ENCODE assay signal across 31 cellular contexts in genomic region chr4:92050875-92051274, GRCh38.
"Had no signal": no experiment of that assay in that cellular context is flagged by ENCODE, and none has a peak within 500 bp of the region (broad histone marks: within the 10 kb centered on the region; RNA-seq: fewer than 3 reads in every experiment).

No MANE protein-coding gene starts in this region.

- H3K4me3 ChIP-seq: ascending aorta, SJSA1 had no signal

- H3K27ac ChIP-seq: ascending aorta, SJSA1, VCaP had no signal

- FAIRE-seq: RCC 7860 had no signal

- H3K4me1 ChIP-seq: ascending aorta, SJSA1 had no signal

- H3K4me3 Mint-ChIP-seq: activated CD4-positive, alpha-beta memory T cell treated with anti-CD3 and anti-CD28 coated beads, Interleukin-2, amount 10 ng/mL, durations not matched to agents 7 days and 5 days; activated naive CD4-positive, alpha-beta T cell treated with anti-CD3 and anti-CD28 coated beads, Interleukin-2, amount 50 U/mL, for 24 hours; brain; IgD-negative memory B cell; T-helper 1 cell treated with Interleukin-12 subunit alpha and Interleukin-12 subunit beta and Interleukin-4 antibody, amounts not matched to agents 30 μg/mL and 1 μg/mL, for 36 hours had no signal

- H3K9me3 ChIP-seq: ascending aorta, SJSA1 had no signal

- ATAC-seq: SK-N-SH treated with all-trans-retinoic acid at 6 μM for 48 hours had no signal

- H3K27ac Mint-ChIP-seq: activated CD4-positive, alpha-beta memory T cell treated with anti-CD3 and anti-CD28 coated beads, Interleukin-2, amount 10 ng/mL, durations not matched to agents 7 days and 5 days; activated naive CD4-positive, alpha-beta T cell treated with anti-CD3 and anti-CD28 coated beads, Interleukin-2, amount 50 U/mL, for 24 hours; brain; IgD-negative memory B cell; T-helper 1 cell treated with Interleukin-12 subunit alpha and Interleukin-12 subunit beta and Interleukin-4 antibody, amounts not matched to agents 30 μg/mL and 1 μg/mL, for 36 hours had no signal

- H3K4me1 Mint-ChIP-seq: activated CD4-positive, alpha-beta memory T cell treated with anti-CD3 and anti-CD28 coated beads, Interleukin-2, amount 10 ng/mL, durations not matched to agents 7 days and 5 days; activated naive CD4-positive, alpha-beta T cell treated with anti-CD3 and anti-CD28 coated beads, Interleukin-2, amount 50 U/mL, for 24 hours; brain had no signal

- DNase-seq: activated CD4-positive, alpha-beta memory T cell treated with anti-CD3 and anti-CD28 coated beads, Interleukin-2, amount 10 ng/mL, durations not matched to agents 7 days and 5 days; activated CD4-positive, alpha-beta T cell treated with anti-CD3 and anti-CD28 coated beads, Interleukin-2, amount 50 U/mL, for 1 hour; activated CD4-positive, CD25-positive, alpha-beta regulatory T cell; activated CD8-positive, alpha-beta memory T cell treated with anti-CD3 and anti-CD28 coated beads, Interleukin-2, amount 50 U/mL, for 4 hours; activated effector memory CD4-positive, alpha-beta T cell treated with Interleukin-2 at 50 U/mL for 16 hours; activated naive CD4-positive, alpha-beta T cell; amniotic stem cell; KG1; MV-4-11; NCI-H1092 treated with DMSO at 0.1 percent for 48 hours; NCI-H1417 treated with DMSO at 0.1 percent for 48 hours; NCI-H1694; NCI-H2029; NCI-H2107; NCI-H2171 treated with DMSO at 0.1 percent for 48 hours; NCI-H345; NCI-H510A treated with DMSO at 0.1 percent for 48 hours; NCI-H69; NK-92 treated with Interleukin-12 subunit alpha and Interleukin-12 subunit beta, amount 100 ng/mL, for 24 hours; OCI-M1; SHP77; SW 1271 had no signal

- H3K27me3 Mint-ChIP-seq: activated CD4-positive, alpha-beta memory T cell treated with anti-CD3 and anti-CD28 coated beads, Interleukin-2, amount 10 ng/mL, durations not matched to agents 7 days and 5 days; activated naive CD4-positive, alpha-beta T cell treated with anti-CD3 and anti-CD28 coated beads, Interleukin-2, amount 50 U/mL, for 24 hours; brain; IgD-negative memory B cell had no signal

- H3K36me3 Mint-ChIP-seq: activated naive CD4-positive, alpha-beta T cell treated with anti-CD3 and anti-CD28 coated beads, Interleukin-2, amount 50 U/mL, for 24 hours; IgD-negative memory B cell had no signal

- H3K36me3 ChIP-seq: ascending aorta, SJSA1 had no signal

- H3K27me3 ChIP-seq: ascending aorta, SJSA1 had no signal
